8 cellular contexts compared by ENCODE assay signal in the genomic region with DNA sequence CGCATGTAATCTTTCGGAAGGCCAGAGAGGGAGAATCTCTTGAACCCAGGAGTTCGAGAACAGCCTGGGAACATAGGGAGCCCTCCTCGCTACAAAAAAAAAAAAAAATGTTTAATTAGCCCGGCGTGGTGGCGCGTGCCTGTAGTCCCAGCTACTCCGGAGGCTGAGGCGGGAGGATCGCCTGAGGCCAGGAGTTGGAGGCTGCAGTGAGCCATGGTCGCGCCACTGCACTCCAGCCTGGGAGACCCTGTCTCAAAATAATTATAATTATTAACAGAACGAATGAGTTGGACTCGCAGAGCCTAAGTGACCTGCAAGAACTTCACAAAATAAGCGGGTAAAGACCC. TPM values are rescaled to one million over a fixed set of nuclear protein-coding genes. Genes with fewer than 3 reads are reported as not detected.
A peak's percentile ranks its signal among the peaks of the same experiment; 100 is the strongest.
DNase-seq lines count a peak whose midpoint lies in the region; ATAC-seq and TF ChIP-seq lines count a peak whose summit lies in the region.

No MANE protein-coding gene starts in this region.

- no peak for DNase-seq in stimulated activated naive CD8-positive, alpha-beta T cell treated with anti-CD3 and anti-CD28 coated beads, Interleukin-15, Interleukin-2, amounts not matched to agents 100 U/mL and 50 U/mL, for 24 hours
- DNase-seq in MCF 10A (ENCODE audit: unreplicated experiment) = no peak
- DNase-seq in mesothelial cell of epicardium (ENCODE audit: low spot score in 2 of 2, unreplicated experiment in 2 of 2) = peak in 1 of 2 experiments; percentile 39
- no peak for DNase-seq in SHP77 (lab: John Stamatoyannopoulos, UW)
- no peak for DNase-seq in DMS153 treated with DMSO at 0.1 percent for 48 hours (lab: John Stamatoyannopoulos, UW; ENCODE audit: unreplicated experiment)
- no peak for DNase-seq in SKM-1 treated with dmso at 0.1 percent for 144 hours (lab: John Stamatoyannopoulos, UW; ENCODE audit: unreplicated experiment)

- peaks cover 19% of the 10 kb centered on the region for H3K4me1 Mint-ChIP-seq in stimulated activated naive CD8-positive, alpha-beta T cell treated with anti-CD3 and anti-CD28 coated beads, Interleukin-15, Interleukin-2, amounts not matched to agents 100 ng/mL and 50 ng/mL, for 24 hours (ENCODE audit: low read depth)
- H3K4me1 Mint-ChIP-seq in MCF 10A (ENCODE audit: insufficient read depth, unreplicated experiment) = no peaks in the 10 kb centered on the region
- peaks cover 4% of the 10 kb centered on the region for H3K4me1 Mint-ChIP-seq in mesothelial cell of epicardium

- H3K4me3 Mint-ChIP-seq in stimulated activated naive CD8-positive, alpha-beta T cell treated with anti-CD3 and anti-CD28 coated beads, Interleukin-15, Interleukin-2, amounts not matched to agents 100 ng/mL and 50 ng/mL, for 24 hours = peak overlapping the region; percentile 92
- H3K4me3 Mint-ChIP-seq in MCF 10A (ENCODE audit: unreplicated experiment) (peak overlapping the region; percentile 89), mesothelial cell of epicardium (peak overlapping the region; percentile 89)

- ATAC-seq in stimulated activated naive CD8-positive, alpha-beta T cell treated with anti-CD3 and anti-CD28 coated beads, Interleukin-15, Interleukin-2, amounts not matched to agents 100 U/mL and 50 U/mL, for 24 hours = no peak
- ATAC-seq in GM18520 (IDR thresholded peaks at IDR 0.05; ENCODE audit: unreplicated experiment) = no peak

- no peaks in the 10 kb centered on the region for H3K9me3 Mint-ChIP-seq in stimulated activated naive CD8-positive, alpha-beta T cell treated with anti-CD3 and anti-CD28 coated beads, Interleukin-15, Interleukin-2, amounts not matched to agents 100 ng/mL and 50 ng/mL, for 24 hours
- H3K9me3 Mint-ChIP-seq in MCF 10A (ENCODE audit: unreplicated experiment) (no peaks in the 10 kb centered on the region), mesothelial cell of epicardium (no peaks in the 10 kb centered on the region)

- BruUV-seq in MCF 10A (replicated peaks; lab: Mats Ljungman, UMichigan) = no TSS peak

- H3K27me3 Mint-ChIP-seq in stimulated activated naive CD8-positive, alpha-beta T cell treated with anti-CD3 and anti-CD28 coated beads, Interleukin-15, Interleukin-2, amounts not matched to agents 100 ng/mL and 50 ng/mL, for 24 hours = no peaks in the 10 kb centered on the region
- H3K27me3 Mint-ChIP-seq in MCF 10A (ENCODE audit: insufficient read depth, unreplicated experiment) = no peaks in the 10 kb centered on the region
- H3K27me3 Mint-ChIP-seq in mesothelial cell of epicardium (ENCODE audit: low read depth) = no peaks in the 10 kb centered on the region

- peaks cover 13% of the 10 kb centered on the region for H3K36me3 Mint-ChIP-seq in stimulated activated naive CD8-positive, alpha-beta T cell treated with anti-CD3 and anti-CD28 coated beads, Interleukin-15, Interleukin-2, amounts not matched to agents 100 ng/mL and 50 ng/mL, for 24 hours (ENCODE audit: low read depth)
- H3K36me3 Mint-ChIP-seq in MCF 10A (ENCODE audit: insufficient read depth, unreplicated experiment) (peaks cover 16% of the 10 kb centered on the region), mesothelial cell of epicardium (peaks cover under 1% of the 10 kb centered on the region)

- CTCF ChIA-PET in MCF 10A (lab: Yijun Ruan, JAX) = interaction anchor here (0.6 to 0.9 kb wide), 3 partner anchors 15 to 182 kb away, joined by 3 to 5 read pairs (median 3); no protein-coding TSS in a partner anchor

- intact Hi-C loops in MCF 10A (cut with micrococcal nuclease) = loop anchor here (5.0 kb wide), 1 partner anchor 47 kb away; the partner anchor contains the start of genes ATP5MK and PDCD11

- TF ChIP-seq CTCF in MCF 10A (IDR thresholded peaks at IDR 0.05; ENCODE audit: unreplicated experiment) = no peak
- no peak for TF ChIP-seq CTCF in mesothelial cell of epicardium (IDR thresholded peaks at IDR 0.05; ENCODE audit: unreplicated experiment)

- H3K27ac Mint-ChIP-seq in stimulated activated naive CD8-positive, alpha-beta T cell treated with anti-CD3 and anti-CD28 coated beads, Interleukin-15, Interleukin-2, amounts not matched to agents 100 ng/mL and 50 ng/mL, for 24 hours = peak overlapping the region; percentile 61
- H3K27ac Mint-ChIP-seq in MCF 10A (ENCODE audit: low read depth, unreplicated experiment) (no peak overlapping the region), mesothelial cell of epicardium (peak overlapping the region; percentile 84)

- POLR2A ChIA-PET in MCF 10A (lab: Yijun Ruan, JAX) = interaction anchor here (1.4 to 2.2 kb wide), 3 partner anchors 16 to 158 kb away, joined by 3 to 6 read pairs (median 3); partner anchors contain the start of genes ATP5MK and PDCD11

RNA-seq across cellular contexts. Expression of gene PCGF6, which starts 0.8 kb away (rescaled TPM):
- 7.2 and 7.3 TPM in 2 replicates for total RNA-seq in MCF 10A (2022)
- 10.5 to 10.7 TPM (median 10.6 TPM) in 3 replicates for total RNA-seq in mesothelial cell of epicardium

RNA-seq across cellular contexts. Expression of gene TAF5, which starts 17.6 kb away (rescaled TPM):
- total RNA-seq in MCF 10A (2022) (2.7 and 3.1 TPM in 2 replicates), mesothelial cell of epicardium (4.7 to 5.2 TPM (median 4.9 TPM) in 3 replicates)

RNA-seq across cellular contexts. Expression of gene ATP5MK, which starts 46.1 kb away (rescaled TPM):
- 429 and 559 TPM in 2 replicates for total RNA-seq in MCF 10A (2022)
- total RNA-seq in mesothelial cell of epicardium = 208 to 223 TPM (median 209 TPM) in 3 replicates

RNA-seq across cellular contexts. Expression of gene PDCD11, which starts 46.3 kb away (rescaled TPM):
- total RNA-seq in MCF 10A (2022) (73.2 and 81.7 TPM in 2 replicates), mesothelial cell of epicardium (48.9 to 53.6 TPM (median 50.4 TPM) in 3 replicates)
